In the genomic region with DNA sequence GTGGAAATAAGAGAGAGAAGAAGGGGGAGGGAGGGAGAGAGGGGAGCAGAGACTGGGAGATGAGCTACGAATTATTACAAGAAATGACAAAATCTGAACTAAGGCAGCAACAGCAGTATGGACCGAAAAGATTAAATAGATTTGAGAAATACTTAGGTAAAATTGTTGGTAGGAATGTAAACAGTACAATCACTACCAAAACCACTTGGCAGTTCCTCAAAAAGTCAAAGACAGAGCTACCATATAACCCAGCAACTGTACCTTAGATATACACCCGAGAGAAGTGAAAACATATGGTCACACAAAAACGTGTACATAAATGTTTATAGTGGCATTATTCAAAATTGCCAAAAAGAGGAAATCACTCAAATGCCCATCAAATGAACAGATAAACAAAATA, we compare ENCODE assay signal across 2 cellular contexts.
TF ChIP-seq lines count a peak whose summit lies in the region.

No MANE protein-coding gene starts in this region.

TF ChIP-seq in SK-N-SH treated with all-trans-retinoic acid at 6 μM for 48 hours, 23 proteins besides CTCF, POLR2A, EP300 and RAD21:
- TF ChIP-seq ZNF8 (CRISPR knock-in tag; IDR thresholded peaks at IDR 0.05) (0 out of 2 replicates have a peak, but pooled peaks have one; percentile 26), PPARA (CRISPR knock-in tag; IDR thresholded peaks at IDR 0.05; ENCODE audit: borderline replicate concordance) (no peak)

TF ChIP-seq in SK-N-SH, 30 proteins besides CTCF, POLR2A, EP300 and RAD21:
- TF ChIP-seq JUND (IDR thresholded peaks at IDR 0.05) (no peak), FOXJ3 (CRISPR knock-in tag; IDR thresholded peaks at IDR 0.05) (no peak), EZH2phosphoT487 (IDR thresholded peaks at IDR 0.05; ENCODE audit: borderline replicate concordance, low read depth) (no peak)
